ENCODE assay signal across 15 cellular contexts in the genomic region with DNA sequence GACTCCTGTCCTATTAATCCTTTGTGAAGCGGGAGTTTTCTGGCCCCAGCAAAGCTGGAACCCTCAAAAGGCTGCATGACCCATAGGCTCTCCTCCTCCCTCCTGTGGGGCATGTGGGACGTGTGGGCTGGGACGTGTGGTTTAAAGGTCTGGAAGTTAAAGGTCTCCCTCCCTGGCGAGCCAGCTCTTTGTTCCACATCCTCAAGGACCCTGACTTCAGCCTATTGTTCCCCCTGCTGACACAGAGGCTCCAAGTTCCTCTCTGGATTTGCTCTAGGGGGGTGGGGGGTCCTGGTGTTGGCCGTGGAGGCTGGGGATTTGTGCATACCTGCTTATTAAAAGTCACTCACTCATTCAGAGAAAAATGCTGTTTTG. TPM values are rescaled to one million over a fixed set of nuclear protein-coding genes. Genes with fewer than 3 reads are reported as not detected.
DNase-seq lines count a peak whose midpoint lies in the region; ATAC-seq and TF ChIP-seq lines count a peak whose summit lies in the region.
"Had no signal": no experiment of that assay in that cellular context is flagged by ENCODE, and none has a peak within 500 bp of the region (broad histone marks: within the 10 kb centered on the region; RNA-seq: fewer than 3 reads in every experiment).

No MANE protein-coding gene starts in this region.

- H3K27me3 ChIP-seq in GM23248 (replicated peaks; ENCODE audit: insufficient read depth) (no peaks in the 10 kb centered on the region), Panc1 (ENCODE audit: control insufficient read depth, insufficient read depth, low read length) (no peaks in the 10 kb centered on the region), hepatocyte (no peaks in the 10 kb centered on the region), ovary (no peaks in the 10 kb centered on the region)

- H3K79me2 ChIP-seq in GM23248 (ENCODE audit: insufficient read depth) (peaks cover 94% of the 10 kb centered on the region), hepatocyte (peaks cover 99% of the 10 kb centered on the region)

- peaks cover 45% of the 10 kb centered on the region for H3F3A ChIP-seq in GM23248 (ENCODE audit: insufficient read depth)

- POLR2A ChIA-PET in Panc1 (lab: Charles Lee) = interaction anchor here (0.6 kb wide), 2 partner anchors 29 to 34 kb away, joined by 3 to 12 read pairs; no protein-coding TSS in a partner anchor
- POLR2A ChIA-PET in activated CD4-positive, alpha-beta memory T cell treated with anti-CD3 and anti-CD28 coated beads, Interleukin-2, amount 10 ng/mL, durations not matched to agents 7 days and 5 days (lab: Charles Lee) = no interaction called here

- H3K9me3 ChIP-seq in GM23248 (ENCODE audit: low read depth) (no peaks in the 10 kb centered on the region), Panc1 (ENCODE audit: control insufficient read depth, insufficient read depth, low read depth, low read length) (no peaks in the 10 kb centered on the region), hepatocyte (ENCODE audit: low read depth) (no peaks in the 10 kb centered on the region), ovary (no peaks in the 10 kb centered on the region)

- H2AFZ ChIP-seq in GM23248 = no peak overlapping the region
- no peak overlapping the region for H2AFZ ChIP-seq in hepatocyte

- H3K27me3 Mint-ChIP-seq in activated CD4-positive, alpha-beta memory T cell treated with anti-CD3 and anti-CD28 coated beads, Interleukin-2, amount 10 ng/mL, durations not matched to agents 7 days and 5 days = peaks cover 1% of the 10 kb centered on the region

- TF ChIP-seq EP300 in ovary (IDR thresholded peaks at IDR 0.05) = no peak

- no TSS peak for BruUV-seq in Panc1 (replicated peaks; lab: Mats Ljungman, UMichigan)

- H3K36me3 Mint-ChIP-seq in activated CD4-positive, alpha-beta memory T cell treated with anti-CD3 and anti-CD28 coated beads, Interleukin-2, amount 10 ng/mL, durations not matched to agents 7 days and 5 days (ENCODE audit: low read depth) = no peaks in the 10 kb centered on the region
- H3K36me3 Mint-ChIP-seq: activated naive CD4-positive, alpha-beta T cell treated with anti-CD3 and anti-CD28 coated beads, Interleukin-2, amount 50 U/mL, for 72 hours had no signal

- peaks cover 75% of the 10 kb centered on the region for H3K4me1 ChIP-seq in GM23248 (ENCODE audit: insufficient read depth)
- peaks cover 96% of the 10 kb centered on the region for H3K4me1 ChIP-seq in Panc1 (ENCODE audit: control insufficient read depth, insufficient read depth, low read length)
- peaks cover 62% of the 10 kb centered on the region for H3K4me1 ChIP-seq in hepatocyte (ENCODE audit: insufficient read depth)
- H3K4me1 ChIP-seq in ovary (ENCODE audit: insufficient read depth) = peaks cover 44% of the 10 kb centered on the region

- H3K4me1 Mint-ChIP-seq in activated CD4-positive, alpha-beta memory T cell treated with anti-CD3 and anti-CD28 coated beads, Interleukin-2, amount 10 ng/mL, durations not matched to agents 7 days and 5 days = no peaks in the 10 kb centered on the region

- no peaks in the 10 kb centered on the region for H3K9me3 Mint-ChIP-seq in activated CD4-positive, alpha-beta memory T cell treated with anti-CD3 and anti-CD28 coated beads, Interleukin-2, amount 10 ng/mL, durations not matched to agents 7 days and 5 days
- H3K9me3 Mint-ChIP-seq: activated naive CD4-positive, alpha-beta T cell treated with anti-CD3 and anti-CD28 coated beads, Interleukin-2, amount 50 U/mL, for 72 hours had no signal

- H3K4me3 Mint-ChIP-seq in activated CD4-positive, alpha-beta memory T cell treated with anti-CD3 and anti-CD28 coated beads, Interleukin-2, amount 10 ng/mL, durations not matched to agents 7 days and 5 days = no peak overlapping the region

- no peak overlapping the region for H3K27ac Mint-ChIP-seq in activated CD4-positive, alpha-beta memory T cell treated with anti-CD3 and anti-CD28 coated beads, Interleukin-2, amount 10 ng/mL, durations not matched to agents 7 days and 5 days
- H3K27ac Mint-ChIP-seq: activated naive CD4-positive, alpha-beta T cell treated with anti-CD3 and anti-CD28 coated beads, Interleukin-2, amount 50 U/mL, for 72 hours had no signal

- CTCF ChIA-PET in Panc1 (lab: Charles Lee) = interaction anchor here (0.6 to 0.7 kb wide), 2 partner anchors 91 to 112 kb away, joined by 7 to 12 read pairs; no protein-coding TSS in a partner anchor
- CTCF ChIA-PET in activated CD4-positive, alpha-beta memory T cell treated with anti-CD3 and anti-CD28 coated beads, Interleukin-2, amount 10 ng/mL, durations not matched to agents 7 days and 5 days (lab: Charles Lee) = interaction anchor here (0.9 kb wide), 1 partner anchor 105 kb away, joined by 3 read pairs; no protein-coding TSS in a partner anchor

- H4K20me1 ChIP-seq in GM23248 (ENCODE audit: insufficient read depth) (no peaks in the 10 kb centered on the region), hepatocyte (ENCODE audit: insufficient read depth, poor library complexity, severe bottlenecking) (peaks cover 74% of the 10 kb centered on the region)

- H3K4me3 ChIP-seq in GM23248 = no peak overlapping the region
- H3K4me3 ChIP-seq in Panc1 (ENCODE audit: low read depth in 2 of 2, low read length in 2 of 2) = no peak overlapping the region
- no peak overlapping the region for H3K4me3 ChIP-seq in hepatocyte
- no peak overlapping the region for H3K4me3 ChIP-seq in ovary
- H3K4me3 ChIP-seq: K562 had no signal

- 41 to 50% methylated on average over 5 of the region's 5 CpGs for WGBS in GM23248 (ENCODE audit: low coverage in 1 of 2, low lambda C conversion rate in 2 of 2, missing lambda C conversion rate in 2 of 2), 2 experiments
- WGBS in hepatocyte (ENCODE audit: low lambda C conversion rate, missing lambda C conversion rate) = 43% methylated on average over 5 of the region's 5 CpGs
- WGBS in ovary, 3 donors = 24 to 37% (median 26%) methylated on average over 5 of the region's 5 CpGs

- no peak for DNase-seq in GM23248
- DNase-seq in Panc1 (ENCODE audit: low read depth, low spot score) = no peak
- no peak for DNase-seq in hepatocyte (ENCODE audit: low spot score)
- DNase-seq in ovary = peak in 2 of 5 donors; percentile 30 to 42
- DNase-seq in SK-N-DZ (ENCODE audit: low spot score) = no peak
- no peak for DNase-seq in activated CD4-positive, alpha-beta memory T cell treated with anti-CD3 and anti-CD28 coated beads, Interleukin-2, amount 10 ng/mL, durations not matched to agents 7 days and 5 days
- DNase-seq in iPS-NIHi11 (ENCODE audit: low spot score) = no peak
- DNase-seq in HPDE6-E6E7 (ENCODE audit: extremely low spot score) = no peak
- DNase-seq: activated CD4-positive, alpha-beta T cell treated with anti-CD3 and anti-CD28 coated beads, Interleukin-2, amount 50 U/mL, for 1 hour; effector memory CD4-positive, alpha-beta T cell; NCI-H1417 treated with DMSO at 0.1 percent for 48 hours; NCI-H345; stimulated activated CD4-positive, alpha-beta T cell treated with anti-CD3 and anti-CD28 coated beads, Interleukin-2, amount 100 ng/mL, for 48 hours had no signal

- H3K36me3 ChIP-seq in GM23248 (ENCODE audit: low read depth) (no peaks in the 10 kb centered on the region), Panc1 (ENCODE audit: control insufficient read depth, insufficient read depth, low read length) (no peaks in the 10 kb centered on the region), hepatocyte (replicated peaks; ENCODE audit: insufficient read depth, low read depth) (no peaks in the 10 kb centered on the region), ovary (no peaks in the 10 kb centered on the region)

- TF ChIP-seq POLR2A in ovary (IDR thresholded peaks at IDR 0.05) = no peak

- in situ Hi-C loops in GM23248 (cut with MboI) (no loop called here), Panc1 (cut with HindIII; ENCODE audit: low pct_unique_long_range_greater_than_20kb, low sequenced_read_pairs) (no loop called here)

- H3K9me2 ChIP-seq in GM23248 (ENCODE audit: insufficient read depth) (no peaks in the 10 kb centered on the region), hepatocyte (replicated peaks; ENCODE audit: insufficient read depth) (no peaks in the 10 kb centered on the region)

- no peak overlapping the region for H3K27ac ChIP-seq in GM23248
- peak overlapping the region; percentile 91 for H3K27ac ChIP-seq in Panc1 (ENCODE audit: low read length)
- peak overlapping the region; percentile 10 for H3K27ac ChIP-seq in hepatocyte
- peak overlapping the region; percentile 6 to 13 for H3K27ac ChIP-seq in ovary

- TF ChIP-seq CTCF in Panc1 (IDR thresholded peaks at IDR 0.05) (no peak), hepatocyte (IDR thresholded peaks at IDR 0.05; ENCODE audit: poor library complexity) (no peak), ovary (IDR thresholded peaks at IDR 0.05) (no peak)

- ATAC-seq in Panc1 = no peak
- ATAC-seq: activated naive CD4-positive, alpha-beta T cell treated with anti-CD3 and anti-CD28 coated beads, Interleukin-2, amount 50 U/mL, for 72 hours; K562 had no signal

- peak overlapping the region; percentile 6; the same call in 1 of the 2 replicates for H3K9ac ChIP-seq in GM23248

- H3K4me2 ChIP-seq in GM23248 (ENCODE audit: unreplicated experiment) (no peak overlapping the region), hepatocyte (no peak overlapping the region)

- intact Hi-C loops in Panc1 (cut with micrococcal nuclease; ENCODE audit: unreplicated experiment) = no loop called here
- intact Hi-C loops in ovary (cut with DNase I) = no loop called here

RNA-seq across cellular contexts. Expression of a gene that starts 44.2 kb away (rescaled TPM):
- 24.0 and 32.9 TPM in 2 replicates for total RNA-seq in GM23248 (2014; rRNA removed; shearing (Covaris generic))
- polyA plus RNA-seq in GM23248 (2016; fragmentation: Nextera tagmentation; extraction: Ambion mirVana) = 3.5 and 3.6 TPM in 2 replicates
- total RNA-seq in Panc1 (2021; ENCODE audit: unreplicated experiment) = 45.9 TPM
- 52.1 TPM for polyA plus RNA-seq in Panc1 (2012; ENCODE audit: insufficient read length)
- 26.4 and 35.4 TPM in 2 replicates for total RNA-seq in hepatocyte
- polyA plus RNA-seq in hepatocyte = 24.2 and 26.6 TPM in 2 replicates
- total RNA-seq in ovary = 10 to 100 TPM in 6 of 7 donors, 1 to 10 TPM in 1; 7.1 to 20.3 (median 14.1) TPM
- polyA plus RNA-seq in ovary = 10 to 100 TPM in 1 of 2 donors, 1 to 10 TPM in 1; 3.8 to 10.9 TPM
- 16.9 and 19.4 TPM in 2 replicates for polyA plus RNA-seq in SK-N-DZ (2014; cell fraction: cytosol; rRNA removed)
- 21.3 and 35.1 TPM in 2 replicates for polyA plus RNA-seq in SK-N-DZ (2014; cell fraction: nucleus; rRNA removed)
- total RNA-seq in activated CD4-positive, alpha-beta memory T cell treated with anti-CD3 and anti-CD28 coated beads, Interleukin-2, amount 10 ng/mL, durations not matched to agents 7 days and 5 days = under 1 TPM; 0.53 to 0.58 TPM

Comparison
In these comparisons a context has a peak if more than half of its experiments do, and no peak if none do; other contexts are left out.
1. RNA of a gene that starts 44.2 kb away (total RNA-seq): 45.9 TPM in Panc1 (single experiment), 26.4 to 35.4 TPM in hepatocyte, 24.0 to 32.9 TPM in GM23248 and 7.1 to 20.3 TPM in ovary; 0.53 to 0.58 TPM in activated CD4-positive, alpha-beta memory T cell treated with anti-CD3 and anti-CD28 coated beads, Interleukin-2, amount 10 ng/mL, durations not matched to agents 7 days and 5 days; every median in the first group is over 4 times any median in the second.